Comparison of ENCODE assay signal across 1 cellular context in genomic region chr3:194102436-194102835, GRCh38.
TF ChIP-seq lines count a peak whose summit lies in the region.

No MANE protein-coding gene starts in this region.

TF ChIP-seq in HepG2, 621 proteins besides CTCF, POLR2A, EP300 and RAD21:
- TF ChIP-seq FOXP1 (IDR thresholded peaks at IDR 0.05) = no peak
- TF ChIP-seq FOXP1 (CRISPR knock-in tag; IDR thresholded peaks at IDR 0.05) = peak; percentile 39; the same call in 1 of the 2 replicates
- TF ChIP-seq STAT6 (CRISPR knock-in tag; IDR thresholded peaks at IDR 0.05; ENCODE audit: borderline replicate concordance) = 0 out of 2 replicates have a peak, but pooled peaks have one; percentile 15
- 0 out of 2 replicates have a peak, but pooled peaks have one; percentile 0 for TF ChIP-seq BHLHE40 (IDR thresholded peaks at IDR 0.05; ENCODE audit: low read length)
- no peak for TF ChIP-seq TOPORS (CRISPR knock-in tag; IDR thresholded peaks at IDR 0.05)
